Comparison of ENCODE assay signal across 1 cellular context in the genomic region with DNA sequence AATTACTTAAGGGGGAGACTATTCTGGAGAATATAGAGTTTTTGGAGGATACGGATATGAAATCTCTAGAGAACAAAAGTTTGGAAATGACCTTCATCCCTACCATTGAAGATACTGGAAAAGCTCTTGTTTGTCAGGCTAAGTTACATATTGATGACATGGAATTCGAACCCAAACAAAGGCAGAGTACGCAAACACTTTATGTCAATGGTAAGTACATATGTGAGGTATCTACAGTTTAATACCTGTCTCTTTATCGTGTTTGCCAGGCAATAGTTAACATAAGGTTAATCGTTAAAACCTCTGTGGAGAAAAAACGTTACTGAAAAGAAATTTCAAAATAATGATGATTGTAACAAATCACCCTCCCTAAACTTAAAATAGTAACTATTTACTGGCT.
TF ChIP-seq lines count a peak whose summit lies in the region.

No MANE protein-coding gene starts in this region.

TF ChIP-seq in HepG2, 621 proteins besides CTCF, POLR2A, EP300 and RAD21 (continued from another document and continues in another):
- TF ChIP-seq, protein P1, sequence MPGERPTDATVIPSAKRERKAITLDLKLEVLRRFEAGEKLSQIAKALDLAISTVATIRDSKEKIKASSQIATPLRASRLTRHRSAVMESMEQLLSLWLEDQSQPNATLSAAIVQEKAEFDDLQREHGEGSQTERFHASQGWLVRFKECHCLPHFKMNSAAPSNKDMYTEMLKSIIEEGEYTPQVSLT (CRISPR knock-in tag; IDR thresholded peaks at IDR 0.05; ENCODE audit: borderline replicate concordance, low read depth), result no peak
- TF ChIP-seq CBX1 (IDR thresholded peaks at IDR 0.05; ENCODE audit: low read depth) (no peak), ZNF263 (CRISPR knock-in tag; IDR thresholded peaks at IDR 0.05) (no peak), ZFP1 (CRISPR knock-in tag; IDR thresholded peaks at IDR 0.05) (no peak), ZNF556 (CRISPR knock-in tag; IDR thresholded peaks at IDR 0.05; ENCODE audit: borderline replicate concordance) (no peak), TP53 (CRISPR knock-in tag; conservative IDR thresholded peaks at IDR 0.05) (no peak), NFYB (CRISPR knock-in tag; IDR thresholded peaks at IDR 0.05) (no peak), PHF21A (CRISPR knock-in tag; IDR thresholded peaks at IDR 0.05) (0 out of 2 replicates have a peak, but pooled peaks have one; percentile 18), NCOA5 (CRISPR knock-in tag; IDR thresholded peaks at IDR 0.05) (no peak), ZNF543 (CRISPR knock-in tag; IDR thresholded peaks at IDR 0.05) (no peak), FOXJ3 (CRISPR knock-in tag; IDR thresholded peaks at IDR 0.05; ENCODE audit: borderline replicate concordance) (peak; percentile 70; the same call in 1 of the 2 replicates), NFATC3 (CRISPR knock-in tag; IDR thresholded peaks at IDR 0.05) (no peak), MEIS2 (CRISPR knock-in tag; IDR thresholded peaks at IDR 0.05) (no peak), MXI1 (IDR thresholded peaks at IDR 0.05; ENCODE audit: borderline replicate concordance, low read depth, low read length) (no peak), ZNF337 (CRISPR knock-in tag; IDR thresholded peaks at IDR 0.05; ENCODE audit: borderline replicate concordance, low read depth) (no peak), KDM1A (CRISPR knock-in tag; IDR thresholded peaks at IDR 0.05) (no peak), SALL1 (CRISPR knock-in tag; IDR thresholded peaks at IDR 0.05) (no peak; the same call in 1 of the 2 replicates), TCF7L2 (IDR thresholded peaks at IDR 0.05; ENCODE audit: low read depth, low read length) (no peak), CENPT (CRISPR knock-in tag; IDR thresholded peaks at IDR 0.05; ENCODE audit: low read depth) (no peak), ZNF780A (CRISPR knock-in tag; IDR thresholded peaks at IDR 0.05) (no peak), MIER2 (CRISPR knock-in tag; IDR thresholded peaks at IDR 0.05) (no peak), KAT8 (CRISPR knock-in tag; IDR thresholded peaks at IDR 0.05) (0 out of 2 replicates have a peak, but pooled peaks have one; percentile 17), GATAD2A (CRISPR knock-in tag; IDR thresholded peaks at IDR 0.05) (no peak), ZNF879 (CRISPR knock-in tag; IDR thresholded peaks at IDR 0.05) (no peak), ZNF343 (CRISPR knock-in tag; IDR thresholded peaks at IDR 0.05) (no peak)
- TF ChIP-seq, protein P2, sequence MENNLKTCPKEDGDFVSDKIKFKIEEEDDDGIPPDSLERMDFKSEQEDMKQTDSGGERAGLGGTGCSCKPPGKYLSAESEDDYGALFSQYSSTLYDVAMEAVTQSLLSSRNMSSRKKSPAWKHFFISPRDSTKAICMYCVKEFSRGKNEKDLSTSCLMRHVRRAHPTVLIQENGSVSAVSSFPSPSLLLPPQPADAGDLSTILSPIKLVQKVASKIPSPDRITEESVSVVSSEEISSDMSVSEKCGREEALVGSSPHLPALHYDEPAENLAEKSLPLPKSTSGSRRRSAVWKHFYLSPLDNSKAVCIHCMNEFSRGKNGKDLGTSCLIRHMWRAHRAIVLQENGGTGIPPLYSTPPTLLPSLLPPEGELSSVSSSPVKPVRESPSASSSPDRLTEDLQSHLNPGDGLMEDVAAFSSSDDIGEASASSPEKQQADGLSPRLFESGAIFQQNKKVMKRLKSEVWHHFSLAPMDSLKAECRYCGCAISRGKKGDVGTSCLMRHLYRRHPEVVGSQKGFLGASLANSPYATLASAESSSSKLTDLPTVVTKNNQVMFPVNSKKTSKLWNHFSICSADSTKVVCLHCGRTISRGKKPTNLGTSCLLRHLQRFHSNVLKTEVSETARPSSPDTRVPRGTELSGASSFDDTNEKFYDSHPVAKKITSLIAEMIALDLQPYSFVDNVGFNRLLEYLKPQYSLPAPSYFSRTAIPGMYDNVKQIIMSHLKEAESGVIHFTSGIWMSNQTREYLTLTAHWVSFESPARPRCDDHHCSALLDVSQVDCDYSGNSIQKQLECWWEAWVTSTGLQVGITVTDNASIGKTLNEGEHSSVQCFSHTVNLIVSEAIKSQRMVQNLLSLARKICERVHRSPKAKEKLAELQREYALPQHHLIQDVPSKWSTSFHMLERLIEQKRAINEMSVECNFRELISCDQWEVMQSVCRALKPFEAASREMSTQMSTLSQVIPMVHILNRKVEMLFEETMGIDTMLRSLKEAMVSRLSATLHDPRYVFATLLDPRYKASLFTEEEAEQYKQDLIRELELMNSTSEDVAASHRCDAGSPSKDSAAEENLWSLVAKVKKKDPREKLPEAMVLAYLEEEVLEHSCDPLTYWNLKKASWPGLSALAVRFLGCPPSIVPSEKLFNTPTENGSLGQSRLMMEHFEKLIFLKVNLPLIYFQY (CRISPR knock-in tag; IDR thresholded peaks at IDR 0.05; ENCODE audit: borderline replicate concordance), result no peak
- TF ChIP-seq, protein P3, sequence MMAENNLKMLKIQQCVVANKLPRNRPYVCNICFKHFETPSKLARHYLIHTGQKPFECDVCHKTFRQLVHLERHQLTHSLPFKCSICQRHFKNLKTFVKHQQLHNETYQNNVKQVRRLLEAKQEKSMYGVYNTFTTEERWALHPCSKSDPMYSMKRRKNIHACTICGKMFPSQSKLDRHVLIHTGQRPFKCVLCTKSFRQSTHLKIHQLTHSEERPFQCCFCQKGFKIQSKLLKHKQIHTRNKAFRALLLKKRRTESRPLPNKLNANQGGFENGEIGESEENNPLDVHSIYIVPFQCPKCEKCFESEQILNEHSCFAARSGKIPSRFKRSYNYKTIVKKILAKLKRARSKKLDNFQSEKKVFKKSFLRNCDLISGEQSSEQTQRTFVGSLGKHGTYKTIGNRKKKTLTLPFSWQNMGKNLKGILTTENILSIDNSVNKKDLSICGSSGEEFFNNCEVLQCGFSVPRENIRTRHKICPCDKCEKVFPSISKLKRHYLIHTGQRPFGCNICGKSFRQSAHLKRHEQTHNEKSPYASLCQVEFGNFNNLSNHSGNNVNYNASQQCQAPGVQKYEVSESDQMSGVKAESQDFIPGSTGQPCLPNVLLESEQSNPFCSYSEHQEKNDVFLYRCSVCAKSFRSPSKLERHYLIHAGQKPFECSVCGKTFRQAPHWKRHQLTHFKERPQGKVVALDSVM (CRISPR knock-in tag; IDR thresholded peaks at IDR 0.05), result no peak
- TF ChIP-seq, protein P4, sequence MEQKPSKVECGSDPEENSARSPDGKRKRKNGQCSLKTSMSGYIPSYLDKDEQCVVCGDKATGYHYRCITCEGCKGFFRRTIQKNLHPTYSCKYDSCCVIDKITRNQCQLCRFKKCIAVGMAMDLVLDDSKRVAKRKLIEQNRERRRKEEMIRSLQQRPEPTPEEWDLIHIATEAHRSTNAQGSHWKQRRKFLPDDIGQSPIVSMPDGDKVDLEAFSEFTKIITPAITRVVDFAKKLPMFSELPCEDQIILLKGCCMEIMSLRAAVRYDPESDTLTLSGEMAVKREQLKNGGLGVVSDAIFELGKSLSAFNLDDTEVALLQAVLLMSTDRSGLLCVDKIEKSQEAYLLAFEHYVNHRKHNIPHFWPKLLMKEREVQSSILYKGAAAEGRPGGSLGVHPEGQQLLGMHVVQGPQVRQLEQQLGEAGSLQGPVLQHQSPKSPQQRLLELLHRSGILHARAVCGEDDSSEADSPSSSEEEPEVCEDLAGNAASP (CRISPR knock-in tag; IDR thresholded peaks at IDR 0.05; ENCODE audit: borderline replicate concordance), result no peak
- TF ChIP-seq, protein P5, sequence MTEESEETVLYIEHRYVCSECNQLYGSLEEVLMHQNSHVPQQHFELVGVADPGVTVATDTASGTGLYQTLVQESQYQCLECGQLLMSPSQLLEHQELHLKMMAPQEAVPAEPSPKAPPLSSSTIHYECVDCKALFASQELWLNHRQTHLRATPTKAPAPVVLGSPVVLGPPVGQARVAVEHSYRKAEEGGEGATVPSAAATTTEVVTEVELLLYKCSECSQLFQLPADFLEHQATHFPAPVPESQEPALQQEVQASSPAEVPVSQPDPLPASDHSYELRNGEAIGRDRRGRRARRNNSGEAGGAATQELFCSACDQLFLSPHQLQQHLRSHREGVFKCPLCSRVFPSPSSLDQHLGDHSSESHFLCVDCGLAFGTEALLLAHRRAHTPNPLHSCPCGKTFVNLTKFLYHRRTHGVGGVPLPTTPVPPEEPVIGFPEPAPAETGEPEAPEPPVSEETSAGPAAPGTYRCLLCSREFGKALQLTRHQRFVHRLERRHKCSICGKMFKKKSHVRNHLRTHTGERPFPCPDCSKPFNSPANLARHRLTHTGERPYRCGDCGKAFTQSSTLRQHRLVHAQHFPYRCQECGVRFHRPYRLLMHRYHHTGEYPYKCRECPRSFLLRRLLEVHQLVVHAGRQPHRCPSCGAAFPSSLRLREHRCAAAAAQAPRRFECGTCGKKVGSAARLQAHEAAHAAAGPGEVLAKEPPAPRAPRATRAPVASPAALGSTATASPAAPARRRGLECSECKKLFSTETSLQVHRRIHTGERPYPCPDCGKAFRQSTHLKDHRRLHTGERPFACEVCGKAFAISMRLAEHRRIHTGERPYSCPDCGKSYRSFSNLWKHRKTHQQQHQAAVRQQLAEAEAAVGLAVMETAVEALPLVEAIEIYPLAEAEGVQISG (CRISPR knock-in tag; IDR thresholded peaks at IDR 0.05), result no peak
- TF ChIP-seq, protein P6, sequence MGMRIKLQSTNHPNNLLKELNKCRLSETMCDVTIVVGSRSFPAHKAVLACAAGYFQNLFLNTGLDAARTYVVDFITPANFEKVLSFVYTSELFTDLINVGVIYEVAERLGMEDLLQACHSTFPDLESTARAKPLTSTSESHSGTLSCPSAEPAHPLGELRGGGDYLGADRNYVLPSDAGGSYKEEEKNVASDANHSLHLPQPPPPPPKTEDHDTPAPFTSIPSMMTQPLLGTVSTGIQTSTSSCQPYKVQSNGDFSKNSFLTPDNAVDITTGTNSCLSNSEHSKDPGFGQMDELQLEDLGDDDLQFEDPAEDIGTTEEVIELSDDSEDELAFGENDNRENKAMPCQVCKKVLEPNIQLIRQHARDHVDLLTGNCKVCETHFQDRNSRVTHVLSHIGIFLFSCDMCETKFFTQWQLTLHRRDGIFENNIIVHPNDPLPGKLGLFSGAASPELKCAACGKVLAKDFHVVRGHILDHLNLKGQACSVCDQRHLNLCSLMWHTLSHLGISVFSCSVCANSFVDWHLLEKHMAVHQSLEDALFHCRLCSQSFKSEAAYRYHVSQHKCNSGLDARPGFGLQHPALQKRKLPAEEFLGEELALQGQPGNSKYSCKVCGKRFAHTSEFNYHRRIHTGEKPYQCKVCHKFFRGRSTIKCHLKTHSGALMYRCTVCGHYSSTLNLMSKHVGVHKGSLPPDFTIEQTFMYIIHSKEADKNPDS (CRISPR knock-in tag; IDR thresholded peaks at IDR 0.05), result no peak
- TF ChIP-seq, protein P7, sequence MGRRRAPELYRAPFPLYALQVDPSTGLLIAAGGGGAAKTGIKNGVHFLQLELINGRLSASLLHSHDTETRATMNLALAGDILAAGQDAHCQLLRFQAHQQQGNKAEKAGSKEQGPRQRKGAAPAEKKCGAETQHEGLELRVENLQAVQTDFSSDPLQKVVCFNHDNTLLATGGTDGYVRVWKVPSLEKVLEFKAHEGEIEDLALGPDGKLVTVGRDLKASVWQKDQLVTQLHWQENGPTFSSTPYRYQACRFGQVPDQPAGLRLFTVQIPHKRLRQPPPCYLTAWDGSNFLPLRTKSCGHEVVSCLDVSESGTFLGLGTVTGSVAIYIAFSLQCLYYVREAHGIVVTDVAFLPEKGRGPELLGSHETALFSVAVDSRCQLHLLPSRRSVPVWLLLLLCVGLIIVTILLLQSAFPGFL (CRISPR knock-in tag; IDR thresholded peaks at IDR 0.05), result no peak
- TF ChIP-seq, protein P8, sequence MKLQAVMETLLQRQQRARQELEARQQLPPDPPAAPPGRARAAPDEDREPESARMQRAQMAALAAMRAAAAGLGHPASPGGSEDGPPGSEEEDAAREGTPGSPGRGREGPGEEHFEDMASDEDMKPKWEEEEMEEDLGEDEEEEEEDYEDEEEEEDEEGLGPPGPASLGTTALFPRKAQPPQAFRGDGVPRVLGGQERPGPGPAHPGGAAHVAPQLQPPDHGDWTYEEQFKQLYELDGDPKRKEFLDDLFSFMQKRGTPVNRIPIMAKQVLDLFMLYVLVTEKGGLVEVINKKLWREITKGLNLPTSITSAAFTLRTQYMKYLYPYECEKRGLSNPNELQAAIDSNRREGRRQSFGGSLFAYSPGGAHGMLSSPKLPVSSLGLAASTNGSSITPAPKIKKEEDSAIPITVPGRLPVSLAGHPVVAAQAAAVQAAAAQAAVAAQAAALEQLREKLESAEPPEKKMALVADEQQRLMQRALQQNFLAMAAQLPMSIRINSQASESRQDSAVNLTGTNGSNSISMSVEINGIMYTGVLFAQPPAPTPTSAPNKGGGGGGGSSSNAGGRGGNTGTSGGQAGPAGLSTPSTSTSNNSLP (IDR thresholded peaks at IDR 0.05; ENCODE audit: low read depth, low read length), result peak; percentile 74; the same call in 1 of the 2 replicates
- TF ChIP-seq, protein P9, sequence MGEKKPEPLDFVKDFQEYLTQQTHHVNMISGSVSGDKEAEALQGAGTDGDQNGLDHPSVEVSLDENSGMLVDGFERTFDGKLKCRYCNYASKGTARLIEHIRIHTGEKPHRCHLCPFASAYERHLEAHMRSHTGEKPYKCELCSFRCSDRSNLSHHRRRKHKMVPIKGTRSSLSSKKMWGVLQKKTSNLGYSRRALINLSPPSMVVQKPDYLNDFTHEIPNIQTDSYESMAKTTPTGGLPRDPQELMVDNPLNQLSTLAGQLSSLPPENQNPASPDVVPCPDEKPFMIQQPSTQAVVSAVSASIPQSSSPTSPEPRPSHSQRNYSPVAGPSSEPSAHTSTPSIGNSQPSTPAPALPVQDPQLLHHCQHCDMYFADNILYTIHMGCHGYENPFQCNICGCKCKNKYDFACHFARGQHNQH (CRISPR knock-in tag; IDR thresholded peaks at IDR 0.05), result no peak
- TF ChIP-seq, protein P10, sequence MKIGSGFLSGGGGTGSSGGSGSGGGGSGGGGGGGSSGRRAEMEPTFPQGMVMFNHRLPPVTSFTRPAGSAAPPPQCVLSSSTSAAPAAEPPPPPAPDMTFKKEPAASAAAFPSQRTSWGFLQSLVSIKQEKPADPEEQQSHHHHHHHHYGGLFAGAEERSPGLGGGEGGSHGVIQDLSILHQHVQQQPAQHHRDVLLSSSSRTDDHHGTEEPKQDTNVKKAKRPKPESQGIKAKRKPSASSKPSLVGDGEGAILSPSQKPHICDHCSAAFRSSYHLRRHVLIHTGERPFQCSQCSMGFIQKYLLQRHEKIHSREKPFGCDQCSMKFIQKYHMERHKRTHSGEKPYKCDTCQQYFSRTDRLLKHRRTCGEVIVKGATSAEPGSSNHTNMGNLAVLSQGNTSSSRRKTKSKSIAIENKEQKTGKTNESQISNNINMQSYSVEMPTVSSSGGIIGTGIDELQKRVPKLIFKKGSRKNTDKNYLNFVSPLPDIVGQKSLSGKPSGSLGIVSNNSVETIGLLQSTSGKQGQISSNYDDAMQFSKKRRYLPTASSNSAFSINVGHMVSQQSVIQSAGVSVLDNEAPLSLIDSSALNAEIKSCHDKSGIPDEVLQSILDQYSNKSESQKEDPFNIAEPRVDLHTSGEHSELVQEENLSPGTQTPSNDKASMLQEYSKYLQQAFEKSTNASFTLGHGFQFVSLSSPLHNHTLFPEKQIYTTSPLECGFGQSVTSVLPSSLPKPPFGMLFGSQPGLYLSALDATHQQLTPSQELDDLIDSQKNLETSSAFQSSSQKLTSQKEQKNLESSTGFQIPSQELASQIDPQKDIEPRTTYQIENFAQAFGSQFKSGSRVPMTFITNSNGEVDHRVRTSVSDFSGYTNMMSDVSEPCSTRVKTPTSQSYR (CRISPR knock-in tag; IDR thresholded peaks at IDR 0.05; ENCODE audit: borderline replicate concordance), result no peak
- TF ChIP-seq, protein P11, sequence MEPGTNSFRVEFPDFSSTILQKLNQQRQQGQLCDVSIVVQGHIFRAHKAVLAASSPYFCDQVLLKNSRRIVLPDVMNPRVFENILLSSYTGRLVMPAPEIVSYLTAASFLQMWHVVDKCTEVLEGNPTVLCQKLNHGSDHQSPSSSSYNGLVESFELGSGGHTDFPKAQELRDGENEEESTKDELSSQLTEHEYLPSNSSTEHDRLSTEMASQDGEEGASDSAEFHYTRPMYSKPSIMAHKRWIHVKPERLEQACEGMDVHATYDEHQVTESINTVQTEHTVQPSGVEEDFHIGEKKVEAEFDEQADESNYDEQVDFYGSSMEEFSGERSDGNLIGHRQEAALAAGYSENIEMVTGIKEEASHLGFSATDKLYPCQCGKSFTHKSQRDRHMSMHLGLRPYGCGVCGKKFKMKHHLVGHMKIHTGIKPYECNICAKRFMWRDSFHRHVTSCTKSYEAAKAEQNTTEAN (CRISPR knock-in tag; conservative IDR thresholded peaks at IDR 0.05), result no peak
